1 cellular context compared by ENCODE assay signal in genomic region chr5:157464518-157465171, GRCh38.
TF ChIP-seq lines count a peak whose summit lies in the region.

No MANE protein-coding gene starts in this region.

TF ChIP-seq in K562, 482 proteins besides CTCF, POLR2A, EP300 and RAD21 (continued from another document and continues in another):
- no peak for TF ChIP-seq MGA (IDR thresholded peaks at IDR 0.05)
- TF ChIP-seq ZNF174 (CRISPR knock-in tag; IDR thresholded peaks at IDR 0.05): no peak
- TF ChIP-seq, protein P1, sequence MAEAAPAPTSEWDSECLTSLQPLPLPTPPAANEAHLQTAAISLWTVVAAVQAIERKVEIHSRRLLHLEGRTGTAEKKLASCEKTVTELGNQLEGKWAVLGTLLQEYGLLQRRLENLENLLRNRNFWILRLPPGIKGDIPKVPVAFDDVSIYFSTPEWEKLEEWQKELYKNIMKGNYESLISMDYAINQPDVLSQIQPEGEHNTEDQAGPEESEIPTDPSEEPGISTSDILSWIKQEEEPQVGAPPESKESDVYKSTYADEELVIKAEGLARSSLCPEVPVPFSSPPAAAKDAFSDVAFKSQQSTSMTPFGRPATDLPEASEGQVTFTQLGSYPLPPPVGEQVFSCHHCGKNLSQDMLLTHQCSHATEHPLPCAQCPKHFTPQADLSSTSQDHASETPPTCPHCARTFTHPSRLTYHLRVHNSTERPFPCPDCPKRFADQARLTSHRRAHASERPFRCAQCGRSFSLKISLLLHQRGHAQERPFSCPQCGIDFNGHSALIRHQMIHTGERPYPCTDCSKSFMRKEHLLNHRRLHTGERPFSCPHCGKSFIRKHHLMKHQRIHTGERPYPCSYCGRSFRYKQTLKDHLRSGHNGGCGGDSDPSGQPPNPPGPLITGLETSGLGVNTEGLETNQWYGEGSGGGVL (CRISPR knock-in tag; IDR thresholded peaks at IDR 0.05): no peak
- TF ChIP-seq ZFPM2 (CRISPR knock-in tag; IDR thresholded peaks at IDR 0.05): no peak
- no peak for TF ChIP-seq CHCHD3 (CRISPR knock-in tag; IDR thresholded peaks at IDR 0.05)
- TF ChIP-seq NELFE (IDR thresholded peaks at IDR 0.05; ENCODE audit: insufficient read depth, insufficient read length): no peak
- TF ChIP-seq SAFB2 (IDR thresholded peaks at IDR 0.05; ENCODE audit: borderline replicate concordance, low read depth, low read length, severe bottlenecking): no peak
- TF ChIP-seq, protein P2, sequence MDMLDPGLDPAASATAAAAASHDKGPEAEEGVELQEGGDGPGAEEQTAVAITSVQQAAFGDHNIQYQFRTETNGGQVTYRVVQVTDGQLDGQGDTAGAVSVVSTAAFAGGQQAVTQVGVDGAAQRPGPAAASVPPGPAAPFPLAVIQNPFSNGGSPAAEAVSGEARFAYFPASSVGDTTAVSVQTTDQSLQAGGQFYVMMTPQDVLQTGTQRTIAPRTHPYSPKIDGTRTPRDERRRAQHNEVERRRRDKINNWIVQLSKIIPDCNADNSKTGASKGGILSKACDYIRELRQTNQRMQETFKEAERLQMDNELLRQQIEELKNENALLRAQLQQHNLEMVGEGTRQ (CRISPR knock-in tag; IDR thresholded peaks at IDR 0.05): no peak
- no peak for TF ChIP-seq BRD9 (IDR thresholded peaks at IDR 0.05; ENCODE audit: low read depth, partially characterized antibody)
- no peak for TF ChIP-seq ZNF449 (CRISPR knock-in tag; IDR thresholded peaks at IDR 0.05)
- TF ChIP-seq RREB1 (CRISPR knock-in tag; IDR thresholded peaks at IDR 0.05): no peak
- no peak for TF ChIP-seq ZNF184 (CRISPR knock-in tag; IDR thresholded peaks at IDR 0.05)
- peak; percentile 62 for TF ChIP-seq CHD4 (IDR thresholded peaks at IDR 0.05; ENCODE audit: insufficient read depth, insufficient replicate concordance, low read depth, low read length, poor library complexity, severe bottlenecking)
- no peak for TF ChIP-seq ZNF436 (CRISPR knock-in tag; IDR thresholded peaks at IDR 0.05)
- TF ChIP-seq ZBED1 (IDR thresholded peaks at IDR 0.05): no peak
- TF ChIP-seq USF1 (CRISPR knock-in tag; IDR thresholded peaks at IDR 0.05): no peak
- TF ChIP-seq ATF1 (CRISPR knock-in tag; IDR thresholded peaks at IDR 0.05): no peak
- TF ChIP-seq ATF1 (tag; IDR thresholded peaks at IDR 0.05): no peak; the same call in 1 of the 2 replicates
- no peak for TF ChIP-seq NR2C2 (CRISPR knock-in tag; IDR thresholded peaks at IDR 0.05)
- TF ChIP-seq NR2C2 (tag; IDR thresholded peaks at IDR 0.05): 0 out of 2 replicates have a peak, but pooled peaks have one; percentile 2
- TF ChIP-seq ZNF316 (IDR thresholded peaks at IDR 0.05): peak; percentile 88
- no peak for TF ChIP-seq LARP7 (IDR thresholded peaks at IDR 0.05)
- TF ChIP-seq DMBX1 (CRISPR knock-in tag; IDR thresholded peaks at IDR 0.05; ENCODE audit: borderline replicate concordance): no peak
- no peak for TF ChIP-seq PRPF4 (IDR thresholded peaks at IDR 0.05; ENCODE audit: insufficient read depth, low read depth, low read length, poor library complexity, severe bottlenecking)
- TF ChIP-seq CXXC5 (CRISPR knock-in tag; IDR thresholded peaks at IDR 0.05): no peak
- TF ChIP-seq, protein P3, sequence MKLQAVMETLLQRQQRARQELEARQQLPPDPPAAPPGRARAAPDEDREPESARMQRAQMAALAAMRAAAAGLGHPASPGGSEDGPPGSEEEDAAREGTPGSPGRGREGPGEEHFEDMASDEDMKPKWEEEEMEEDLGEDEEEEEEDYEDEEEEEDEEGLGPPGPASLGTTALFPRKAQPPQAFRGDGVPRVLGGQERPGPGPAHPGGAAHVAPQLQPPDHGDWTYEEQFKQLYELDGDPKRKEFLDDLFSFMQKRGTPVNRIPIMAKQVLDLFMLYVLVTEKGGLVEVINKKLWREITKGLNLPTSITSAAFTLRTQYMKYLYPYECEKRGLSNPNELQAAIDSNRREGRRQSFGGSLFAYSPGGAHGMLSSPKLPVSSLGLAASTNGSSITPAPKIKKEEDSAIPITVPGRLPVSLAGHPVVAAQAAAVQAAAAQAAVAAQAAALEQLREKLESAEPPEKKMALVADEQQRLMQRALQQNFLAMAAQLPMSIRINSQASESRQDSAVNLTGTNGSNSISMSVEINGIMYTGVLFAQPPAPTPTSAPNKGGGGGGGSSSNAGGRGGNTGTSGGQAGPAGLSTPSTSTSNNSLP (IDR thresholded peaks at IDR 0.05; ENCODE audit: borderline replicate concordance, low read depth, low read length): no peak
- TF ChIP-seq ELF1 (tag; IDR thresholded peaks at IDR 0.05): no peak
- TF ChIP-seq, protein P4, sequence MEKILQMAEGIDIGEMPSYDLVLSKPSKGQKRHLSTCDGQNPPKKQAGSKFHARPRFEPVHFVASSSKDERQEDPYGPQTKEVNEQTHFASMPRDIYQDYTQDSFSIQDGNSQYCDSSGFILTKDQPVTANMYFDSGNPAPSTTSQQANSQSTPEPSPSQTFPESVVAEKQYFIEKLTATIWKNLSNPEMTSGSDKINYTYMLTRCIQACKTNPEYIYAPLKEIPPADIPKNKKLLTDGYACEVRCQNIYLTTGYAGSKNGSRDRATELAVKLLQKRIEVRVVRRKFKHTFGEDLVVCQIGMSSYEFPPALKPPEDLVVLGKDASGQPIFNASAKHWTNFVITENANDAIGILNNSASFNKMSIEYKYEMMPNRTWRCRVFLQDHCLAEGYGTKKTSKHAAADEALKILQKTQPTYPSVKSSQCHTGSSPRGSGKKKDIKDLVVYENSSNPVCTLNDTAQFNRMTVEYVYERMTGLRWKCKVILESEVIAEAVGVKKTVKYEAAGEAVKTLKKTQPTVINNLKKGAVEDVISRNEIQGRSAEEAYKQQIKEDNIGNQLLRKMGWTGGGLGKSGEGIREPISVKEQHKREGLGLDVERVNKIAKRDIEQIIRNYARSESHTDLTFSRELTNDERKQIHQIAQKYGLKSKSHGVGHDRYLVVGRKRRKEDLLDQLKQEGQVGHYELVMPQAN (IDR thresholded peaks at IDR 0.05; ENCODE audit: borderline replicate concordance): no peak
